In genomic region chr6:148999501-148999900, GRCh38 we compare ENCODE assay signal across 14 cellular contexts.
DNase-seq lines count a peak whose midpoint lies in the region; ATAC-seq and TF ChIP-seq lines count a peak whose summit lies in the region.
"Had no signal": no experiment of that assay in that cellular context is flagged by ENCODE, and none has a peak within 500 bp of the region (broad histone marks: within the 10 kb centered on the region; RNA-seq: fewer than 3 reads in every experiment).

No MANE protein-coding gene starts in this region.

- no peak overlapping the region for H2AFZ ChIP-seq in smooth muscle cell (ENCODE audit: low read depth)

- peak overlapping the region; percentile 14 for H3K4me2 ChIP-seq in smooth muscle cell

- peaks cover 30% of the 10 kb centered on the region for H3K36me3 Mint-ChIP-seq in HFFc6 (ENCODE audit: low read depth)
- H3K36me3 Mint-ChIP-seq in activated CD8-positive, alpha-beta T cell treated with anti-CD3 and anti-CD28 coated beads, Interleukin-2, amount 10 ng/mL, durations not matched to agents 7 days and 5 days (ENCODE audit: low read depth), result peaks cover 13% of the 10 kb centered on the region

- H3F3A ChIP-seq in smooth muscle cell (ENCODE audit: low read depth), result peaks cover 21% of the 10 kb centered on the region

- WGBS in heart right ventricle, 2 donors, result 6 to 7% methylated on average over 1 of the region's 1 CpG
- 45% methylated on average over 1 of the region's 1 CpG for WGBS in smooth muscle cell (ENCODE audit: low lambda C conversion rate)

- peaks cover 24% of the 10 kb centered on the region for H3K9me3 Mint-ChIP-seq in HFFc6
- H3K9me3 Mint-ChIP-seq in activated CD8-positive, alpha-beta T cell treated with anti-CD3 and anti-CD28 coated beads, Interleukin-2, amount 10 ng/mL, durations not matched to agents 7 days and 5 days (ENCODE audit: insufficient read depth), result peaks cover 16% of the 10 kb centered on the region

- peaks cover 54% of the 10 kb centered on the region for H3K4me1 Mint-ChIP-seq in HFFc6 (ENCODE audit: low read depth)
- H3K4me1 Mint-ChIP-seq in activated CD8-positive, alpha-beta T cell treated with anti-CD3 and anti-CD28 coated beads, Interleukin-2, amount 10 ng/mL, durations not matched to agents 7 days and 5 days (ENCODE audit: low read depth), result peaks cover 31% of the 10 kb centered on the region

- no peaks in the 10 kb centered on the region for H3K79me2 ChIP-seq in smooth muscle cell (ENCODE audit: low read depth)

- H3K4me3 Mint-ChIP-seq in HFFc6, result peak overlapping the region; percentile 48
- H3K4me3 Mint-ChIP-seq in activated CD8-positive, alpha-beta T cell treated with anti-CD3 and anti-CD28 coated beads, Interleukin-2, amount 10 ng/mL, durations not matched to agents 7 days and 5 days, result no peak overlapping the region
- H3K4me3 Mint-ChIP-seq: brain had no signal

- H4K20me1 ChIP-seq in smooth muscle cell (ENCODE audit: low read depth), result peaks cover 19% of the 10 kb centered on the region

- no peak for TF ChIP-seq CTCF in HFFc6 (IDR thresholded peaks at IDR 0.05)
- TF ChIP-seq CTCF in heart right ventricle (IDR thresholded peaks at IDR 0.05), result no peak
- TF ChIP-seq CTCF in smooth muscle cell (IDR thresholded peaks at IDR 0.05; ENCODE audit: borderline replicate concordance, insufficient read depth, poor library complexity, severe bottlenecking), result no peak

- peaks cover 0 to 25% (median 12%) of the 10 kb centered on the region in 11 donors for H3K9me3 ChIP-seq in heart right ventricle
- H3K9me3 ChIP-seq in smooth muscle cell (replicated peaks; ENCODE audit: low read depth), result peaks cover 10% of the 10 kb centered on the region

- ATAC-seq in heart right ventricle (peak in 6 of 8 donors; percentile 10 to 58 (median 26)), HG02642 (IDR thresholded peaks at IDR 0.05; ENCODE audit: poor library complexity, unreplicated experiment) (no peak)
- no peak for ATAC-seq in activated CD8-positive, alpha-beta T cell treated with anti-CD3 and anti-CD28 coated beads, Interleukin-2, amount 10 ng/mL, durations not matched to agents 7 days and 5 days

- DNase-seq in HFFc6 (peak; percentile 36), astrocyte of the hippocampus (ENCODE audit: low read depth, low spot score) (peak; percentile 20), heart right ventricle (no peak), smooth muscle cell (lab: John Stamatoyannopoulos, UW; ENCODE audit: unreplicated experiment) (no peak), NCI-H1417 treated with DMSO at 0.1 percent for 48 hours (lab: John Stamatoyannopoulos, UW) (no peak), H7 (no peak)
- DNase-seq in activated CD8-positive, alpha-beta T cell treated with anti-CD3 and anti-CD28 coated beads, Interleukin-2, amount 10 ng/mL, durations not matched to agents 7 days and 5 days, result no peak
- DNase-seq: DMS 273 treated with DMSO at 0.1 percent for 48 hours; NCI-H446 treated with DMSO at 0.1 percent for 48 hours; stimulated activated CD4-positive, alpha-beta T cell treated with anti-CD3 and anti-CD28 coated beads, Interleukin-4, amount 100 ng/mL, for 1 hour had no signal

- CTCF ChIA-PET in activated CD8-positive, alpha-beta T cell treated with anti-CD3 and anti-CD28 coated beads, Interleukin-2, amount 10 ng/mL, durations not matched to agents 7 days and 5 days (lab: Charles Lee), result no interaction called here

- H3K27me3 Mint-ChIP-seq in HFFc6 (ENCODE audit: insufficient read depth), result no peaks in the 10 kb centered on the region; the same call in 1 of the 2 replicates
- peaks cover 9% of the 10 kb centered on the region for H3K27me3 Mint-ChIP-seq in activated CD8-positive, alpha-beta T cell treated with anti-CD3 and anti-CD28 coated beads, Interleukin-2, amount 10 ng/mL, durations not matched to agents 7 days and 5 days (ENCODE audit: low read depth)
- H3K27me3 Mint-ChIP-seq: brain had no signal

- H3K27ac ChIP-seq in heart right ventricle (peak overlapping the region in 9 of 10 donors; percentile 38 to 82 (median 72)), smooth muscle cell (ENCODE audit: low read depth) (peak overlapping the region; percentile 44)
- H3K27ac ChIP-seq: stomach had no signal

- H3K36me3 ChIP-seq in heart right ventricle (no peaks in the 10 kb centered on the region), smooth muscle cell (ENCODE audit: low read depth) (peaks cover 7% of the 10 kb centered on the region), H7 (replicated peaks; ENCODE audit: control insufficient read depth, insufficient read depth, low read length) (no peaks in the 10 kb centered on the region; the same call in 1 of the 2 replicates)
- H3K36me3 ChIP-seq: stomach had no signal

- peaks cover 0 to 29% (median 18%) of the 10 kb centered on the region in 9 donors for H3K4me1 ChIP-seq in heart right ventricle
- H3K4me1 ChIP-seq in smooth muscle cell (ENCODE audit: low read depth), result no peaks in the 10 kb centered on the region

- no peaks in the 10 kb centered on the region for H3K27me3 ChIP-seq in heart right ventricle
- H3K27me3 ChIP-seq in smooth muscle cell (ENCODE audit: low read depth), result no peaks in the 10 kb centered on the region
- no peaks in the 10 kb centered on the region for H3K27me3 ChIP-seq in H7 (ENCODE audit: control insufficient read depth, insufficient read depth, low read length)
- H3K27me3 ChIP-seq: MG63, stomach had no signal

- peak overlapping the region; percentile 76 for H3K27ac Mint-ChIP-seq in HFFc6
- no peak overlapping the region for H3K27ac Mint-ChIP-seq in activated CD8-positive, alpha-beta T cell treated with anti-CD3 and anti-CD28 coated beads, Interleukin-2, amount 10 ng/mL, durations not matched to agents 7 days and 5 days

- POLR2A ChIA-PET in activated CD8-positive, alpha-beta T cell treated with anti-CD3 and anti-CD28 coated beads, Interleukin-2, amount 10 ng/mL, durations not matched to agents 7 days and 5 days (lab: Charles Lee), result no interaction called here

- H3K9ac ChIP-seq in smooth muscle cell (ENCODE audit: low read depth), result no peak overlapping the region

- H3K4me3 ChIP-seq in heart right ventricle (no peak overlapping the region), smooth muscle cell (no peak overlapping the region), H7 (ENCODE audit: insufficient read depth, low read depth, low read length) (no peak overlapping the region)
- H3K4me3 ChIP-seq: MG63, stomach had no signal

- intact Hi-C loops in heart right ventricle (cut with DNase I), result no loop called here

Comparison
In these comparisons a context has a peak if more than half of its experiments do, and no peak if none do; other contexts are left out.
1. DNase-seq: peak in HFFc6 (single experiment) and astrocyte of the hippocampus (single experiment); none in heart right ventricle (0 of 2), smooth muscle cell (single experiment), activated CD8-positive, alpha-beta T cell treated with anti-CD3 and anti-CD28 coated beads, Interleukin-2, amount 10 ng/mL, durations not matched to agents 7 days and 5 days (single experiment), NCI-H1417 treated with DMSO at 0.1 percent for 48 hours (single experiment) and H7 (single experiment).
2. ATAC-seq: peak in heart right ventricle (6 of 8); none in activated CD8-positive, alpha-beta T cell treated with anti-CD3 and anti-CD28 coated beads, Interleukin-2, amount 10 ng/mL, durations not matched to agents 7 days and 5 days (single experiment) and HG02642 (single experiment).